ENCODE assay signal across 1 cellular context in genomic region chr7:42964293-42964692, GRCh38.
TF ChIP-seq lines count a peak whose summit lies in the region.

No MANE protein-coding gene starts in this region.

TF ChIP-seq in K562, 482 proteins besides CTCF, POLR2A, EP300 and RAD21:
- no peak for TF ChIP-seq MECOM (CRISPR knock-in tag; IDR thresholded peaks at IDR 0.05)
- TF ChIP-seq TAL1 (IDR thresholded peaks at IDR 0.05) = peak; percentile 53; the same call in 1 of the 2 replicates
- no peak for TF ChIP-seq POLR2AphosphoS2 (IDR thresholded peaks at IDR 0.05; ENCODE audit: low read length)
- peak; percentile 39; the same call in 1 of the 2 replicates for TF ChIP-seq SOX6 (IDR thresholded peaks at IDR 0.05)
- TF ChIP-seq, protein P1, sequence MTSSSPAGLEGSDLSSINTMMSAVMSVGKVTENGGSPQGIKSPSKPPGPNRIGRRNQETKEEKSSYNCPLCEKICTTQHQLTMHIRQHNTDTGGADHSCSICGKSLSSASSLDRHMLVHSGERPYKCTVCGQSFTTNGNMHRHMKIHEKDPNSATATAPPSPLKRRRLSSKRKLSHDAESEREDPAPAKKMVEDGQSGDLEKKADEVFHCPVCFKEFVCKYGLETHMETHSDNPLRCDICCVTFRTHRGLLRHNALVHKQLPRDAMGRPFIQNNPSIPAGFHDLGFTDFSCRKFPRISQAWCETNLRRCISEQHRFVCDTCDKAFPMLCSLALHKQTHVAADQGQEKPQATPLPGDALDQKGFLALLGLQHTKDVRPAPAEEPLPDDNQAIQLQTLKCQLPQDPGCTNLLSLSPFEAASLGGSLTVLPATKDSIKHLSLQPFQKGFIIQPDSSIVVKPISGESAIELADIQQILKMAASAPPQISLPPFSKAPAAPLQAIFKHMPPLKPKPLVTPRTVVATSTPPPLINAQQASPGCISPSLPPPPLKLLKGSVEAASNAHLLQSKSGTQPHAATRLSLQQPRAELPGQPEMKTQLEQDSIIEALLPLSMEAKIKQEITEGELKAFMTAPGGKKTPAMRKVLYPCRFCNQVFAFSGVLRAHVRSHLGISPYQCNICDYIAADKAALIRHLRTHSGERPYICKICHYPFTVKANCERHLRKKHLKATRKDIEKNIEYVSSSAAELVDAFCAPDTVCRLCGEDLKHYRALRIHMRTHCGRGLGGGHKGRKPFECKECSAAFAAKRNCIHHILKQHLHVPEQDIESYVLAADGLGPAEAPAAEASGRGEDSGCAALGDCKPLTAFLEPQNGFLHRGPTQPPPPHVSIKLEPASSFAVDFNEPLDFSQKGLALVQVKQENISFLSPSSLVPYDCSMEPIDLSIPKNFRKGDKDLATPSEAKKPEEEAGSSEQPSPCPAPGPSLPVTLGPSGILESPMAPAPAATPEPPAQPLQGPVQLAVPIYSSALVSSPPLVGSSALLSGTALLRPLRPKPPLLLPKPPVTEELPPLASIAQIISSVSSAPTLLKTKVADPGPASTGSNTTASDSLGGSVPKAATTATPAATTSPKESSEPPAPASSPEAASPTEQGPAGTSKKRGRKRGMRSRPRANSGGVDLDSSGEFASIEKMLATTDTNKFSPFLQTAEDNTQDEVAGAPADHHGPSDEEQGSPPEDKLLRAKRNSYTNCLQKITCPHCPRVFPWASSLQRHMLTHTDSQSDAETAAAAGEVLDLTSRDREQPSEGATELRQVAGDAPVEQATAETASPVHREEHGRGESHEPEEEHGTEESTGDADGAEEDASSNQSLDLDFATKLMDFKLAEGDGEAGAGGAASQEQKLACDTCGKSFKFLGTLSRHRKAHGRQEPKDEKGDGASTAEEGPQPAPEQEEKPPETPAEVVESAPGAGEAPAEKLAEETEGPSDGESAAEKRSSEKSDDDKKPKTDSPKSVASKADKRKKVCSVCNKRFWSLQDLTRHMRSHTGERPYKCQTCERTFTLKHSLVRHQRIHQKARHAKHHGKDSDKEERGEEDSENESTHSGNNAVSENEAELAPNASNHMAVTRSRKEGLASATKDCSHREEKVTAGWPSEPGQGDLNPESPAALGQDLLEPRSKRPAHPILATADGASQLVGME (CRISPR knock-in tag; IDR thresholded peaks at IDR 0.05) = no peak
- TF ChIP-seq, protein P2, sequence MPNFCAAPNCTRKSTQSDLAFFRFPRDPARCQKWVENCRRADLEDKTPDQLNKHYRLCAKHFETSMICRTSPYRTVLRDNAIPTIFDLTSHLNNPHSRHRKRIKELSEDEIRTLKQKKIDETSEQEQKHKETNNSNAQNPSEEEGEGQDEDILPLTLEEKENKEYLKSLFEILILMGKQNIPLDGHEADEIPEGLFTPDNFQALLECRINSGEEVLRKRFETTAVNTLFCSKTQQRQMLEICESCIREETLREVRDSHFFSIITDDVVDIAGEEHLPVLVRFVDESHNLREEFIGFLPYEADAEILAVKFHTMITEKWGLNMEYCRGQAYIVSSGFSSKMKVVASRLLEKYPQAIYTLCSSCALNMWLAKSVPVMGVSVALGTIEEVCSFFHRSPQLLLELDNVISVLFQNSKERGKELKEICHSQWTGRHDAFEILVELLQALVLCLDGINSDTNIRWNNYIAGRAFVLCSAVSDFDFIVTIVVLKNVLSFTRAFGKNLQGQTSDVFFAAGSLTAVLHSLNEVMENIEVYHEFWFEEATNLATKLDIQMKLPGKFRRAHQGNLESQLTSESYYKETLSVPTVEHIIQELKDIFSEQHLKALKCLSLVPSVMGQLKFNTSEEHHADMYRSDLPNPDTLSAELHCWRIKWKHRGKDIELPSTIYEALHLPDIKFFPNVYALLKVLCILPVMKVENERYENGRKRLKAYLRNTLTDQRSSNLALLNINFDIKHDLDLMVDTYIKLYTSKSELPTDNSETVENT (CRISPR knock-in tag; IDR thresholded peaks at IDR 0.05) = no peak
- TF ChIP-seq ERF (CRISPR knock-in tag; IDR thresholded peaks at IDR 0.05) = no peak
- TF ChIP-seq CBFA2T2 (conservative IDR thresholded peaks at IDR 0.05) = peak; percentile 48
- TF ChIP-seq MTA3 (IDR thresholded peaks at IDR 0.05; ENCODE audit: borderline replicate concordance) = no peak
- TF ChIP-seq TEAD4 (IDR thresholded peaks at IDR 0.05; ENCODE audit: low read length) = 0 out of 2 replicates have a peak, but pooled peaks have one; percentile 47
- TF ChIP-seq TEAD4 (CRISPR knock-in tag; IDR thresholded peaks at IDR 0.05; ENCODE audit: borderline replicate concordance) = no peak
- TF ChIP-seq, protein P3, sequence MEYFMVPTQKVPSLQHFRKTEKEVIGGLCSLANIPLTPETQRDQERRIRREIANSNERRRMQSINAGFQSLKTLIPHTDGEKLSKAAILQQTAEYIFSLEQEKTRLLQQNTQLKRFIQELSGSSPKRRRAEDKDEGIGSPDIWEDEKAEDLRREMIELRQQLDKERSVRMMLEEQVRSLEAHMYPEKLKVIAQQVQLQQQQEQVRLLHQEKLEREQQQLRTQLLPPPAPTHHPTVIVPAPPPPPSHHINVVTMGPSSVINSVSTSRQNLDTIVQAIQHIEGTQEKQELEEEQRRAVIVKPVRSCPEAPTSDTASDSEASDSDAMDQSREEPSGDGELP (CRISPR knock-in tag; IDR thresholded peaks at IDR 0.05; ENCODE audit: borderline replicate concordance) = no peak
- TF ChIP-seq ARID3B (CRISPR knock-in tag; IDR thresholded peaks at IDR 0.05; ENCODE audit: borderline replicate concordance) = no peak
- TF ChIP-seq ARID1B (IDR thresholded peaks at IDR 0.05) = peak; percentile 51
- no peak for TF ChIP-seq ZNF146 (CRISPR knock-in tag; IDR thresholded peaks at IDR 0.05; ENCODE audit: unreplicated experiment)
- TF ChIP-seq TCF3 (CRISPR knock-in tag; IDR thresholded peaks at IDR 0.05) = 0 out of 2 replicates have a peak, but pooled peaks have one; percentile 22
- TF ChIP-seq, protein P4, sequence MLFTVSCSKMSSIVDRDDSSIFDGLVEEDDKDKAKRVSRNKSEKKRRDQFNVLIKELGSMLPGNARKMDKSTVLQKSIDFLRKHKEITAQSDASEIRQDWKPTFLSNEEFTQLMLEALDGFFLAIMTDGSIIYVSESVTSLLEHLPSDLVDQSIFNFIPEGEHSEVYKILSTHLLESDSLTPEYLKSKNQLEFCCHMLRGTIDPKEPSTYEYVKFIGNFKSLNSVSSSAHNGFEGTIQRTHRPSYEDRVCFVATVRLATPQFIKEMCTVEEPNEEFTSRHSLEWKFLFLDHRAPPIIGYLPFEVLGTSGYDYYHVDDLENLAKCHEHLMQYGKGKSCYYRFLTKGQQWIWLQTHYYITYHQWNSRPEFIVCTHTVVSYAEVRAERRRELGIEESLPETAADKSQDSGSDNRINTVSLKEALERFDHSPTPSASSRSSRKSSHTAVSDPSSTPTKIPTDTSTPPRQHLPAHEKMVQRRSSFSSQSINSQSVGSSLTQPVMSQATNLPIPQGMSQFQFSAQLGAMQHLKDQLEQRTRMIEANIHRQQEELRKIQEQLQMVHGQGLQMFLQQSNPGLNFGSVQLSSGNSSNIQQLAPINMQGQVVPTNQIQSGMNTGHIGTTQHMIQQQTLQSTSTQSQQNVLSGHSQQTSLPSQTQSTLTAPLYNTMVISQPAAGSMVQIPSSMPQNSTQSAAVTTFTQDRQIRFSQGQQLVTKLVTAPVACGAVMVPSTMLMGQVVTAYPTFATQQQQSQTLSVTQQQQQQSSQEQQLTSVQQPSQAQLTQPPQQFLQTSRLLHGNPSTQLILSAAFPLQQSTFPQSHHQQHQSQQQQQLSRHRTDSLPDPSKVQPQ (CRISPR knock-in tag; IDR thresholded peaks at IDR 0.05; ENCODE audit: borderline replicate concordance) = no peak
- TF ChIP-seq, protein P5, sequence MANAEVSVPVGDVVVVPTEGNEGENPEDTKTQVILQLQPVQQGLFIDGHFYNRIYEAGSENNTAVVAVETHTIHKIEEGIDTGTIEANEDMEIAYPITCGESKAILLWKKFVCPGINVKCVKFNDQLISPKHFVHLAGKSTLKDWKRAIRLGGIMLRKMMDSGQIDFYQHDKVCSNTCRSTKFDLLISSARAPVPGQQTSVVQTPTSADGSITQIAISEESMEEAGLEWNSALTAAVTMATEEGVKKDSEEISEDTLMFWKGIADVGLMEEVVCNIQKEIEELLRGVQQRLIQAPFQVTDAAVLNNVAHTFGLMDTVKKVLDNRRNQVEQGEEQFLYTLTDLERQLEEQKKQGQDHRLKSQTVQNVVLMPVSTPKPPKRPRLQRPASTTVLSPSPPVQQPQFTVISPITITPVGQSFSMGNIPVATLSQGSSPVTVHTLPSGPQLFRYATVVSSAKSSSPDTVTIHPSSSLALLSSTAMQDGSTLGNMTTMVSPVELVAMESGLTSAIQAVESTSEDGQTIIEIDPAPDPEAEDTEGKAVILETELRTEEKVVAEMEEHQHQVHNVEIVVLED (CRISPR knock-in tag; IDR thresholded peaks at IDR 0.05) = no peak
- TF ChIP-seq CBFA2T3 (IDR thresholded peaks at IDR 0.05) = peak; percentile 76
